8 cellular contexts compared by ENCODE assay signal in the genomic region with DNA sequence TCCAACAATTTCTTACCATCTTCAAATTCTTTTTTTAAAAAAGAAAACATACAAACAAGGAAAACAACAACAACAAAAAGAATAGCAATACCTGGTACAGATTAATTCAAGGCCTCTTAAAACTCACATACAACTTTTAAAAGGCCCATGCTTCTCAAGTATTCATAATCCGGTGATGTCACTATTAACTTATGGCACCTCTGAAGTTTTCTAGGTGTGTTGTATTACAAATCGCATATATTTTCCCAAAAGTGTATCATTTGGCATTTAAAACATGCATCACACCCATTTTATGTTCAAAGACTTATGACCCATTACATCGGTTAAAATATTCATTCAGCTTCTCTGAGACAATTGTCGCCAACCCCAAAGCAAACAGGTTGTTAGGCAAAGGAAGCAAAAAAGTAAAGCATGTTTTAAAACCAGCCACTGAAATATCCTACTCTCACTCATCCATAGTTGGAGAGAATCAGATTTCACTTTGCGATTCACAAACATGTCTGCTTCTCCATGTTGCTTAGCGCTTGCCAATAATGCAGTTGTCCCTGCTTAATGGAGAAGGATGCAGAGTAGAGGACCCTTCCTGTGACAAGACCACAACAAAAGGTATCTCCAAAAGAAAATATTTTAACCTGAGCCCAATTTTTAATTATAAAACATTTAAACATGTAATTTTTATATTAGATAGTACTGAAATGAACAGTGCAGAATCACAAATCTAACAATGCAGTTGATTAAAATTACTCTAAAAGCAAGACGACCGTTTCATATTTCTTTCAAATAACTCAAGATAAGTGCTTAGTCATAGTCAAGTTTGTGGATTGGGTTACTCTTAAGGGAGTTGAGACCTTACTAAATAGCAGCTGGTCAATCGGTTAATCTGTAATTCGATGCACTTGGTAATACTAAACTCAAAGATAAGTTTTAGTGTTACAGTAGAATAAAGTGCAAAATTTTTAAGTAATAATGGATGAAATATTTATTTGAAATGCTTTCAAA. TPM values are rescaled to one million over a fixed set of nuclear protein-coding genes. Genes with fewer than 3 reads are reported as not detected.
A peak's percentile ranks its signal among the peaks of the same experiment; 100 is the strongest.
DNase-seq lines count a peak whose midpoint lies in the region; ATAC-seq, FAIRE-seq and TF ChIP-seq lines count a peak whose summit lies in the region.

No MANE protein-coding gene starts in this region.

- intact Hi-C loops in ovary (cut with DNase I), result loop anchor here in 2 of 4 donors (5.0 to 10.0 kb wide), 3 partner anchors 50 to 410 kb away; a partner anchor contains a TSS

- WGBS in ovary, 3 donors, result 4 to 14% (median 9%) methylated on average over 10 of the region's 10 CpGs

- TF ChIP-seq POLR2A in GM12891 (IDR thresholded peaks at IDR 0.05; ENCODE audit: low read depth, low read length) (no peak), ovary (IDR thresholded peaks at IDR 0.05) (no peak)

- H3K36me3 ChIP-seq in SJSA1 (peaks cover 59% of the 10 kb centered on the region), ovary (no peaks in the 10 kb centered on the region)

- H3K9me3 ChIP-seq in SJSA1 (replicated peaks), result no peaks in the 10 kb centered on the region
- no peaks in the 10 kb centered on the region for H3K9me3 ChIP-seq in ovary

- DNase-seq in GM12891 (ENCODE audit: insufficient read length, low spot score) (no peak), SJSA1 (ENCODE audit: low read depth in 1 of 2, low spot score in 2 of 2) (peak; percentile 30 to 33), epithelial cell of prostate (ENCODE audit: low read depth, low spot score) (no peak), ovary (no peak), 8988T (no peak)

- H3K4me1 ChIP-seq in SJSA1 (replicated peaks) (peaks cover 19% of the 10 kb centered on the region), ovary (ENCODE audit: insufficient read depth) (peaks cover 5% of the 10 kb centered on the region)

- H3K27ac ChIP-seq in SJSA1 (peak overlapping the region; percentile 100), epithelial cell of prostate (peak overlapping the region; percentile 96), ovary (no peak overlapping the region)

- no peak for TF ChIP-seq EP300 in ovary (IDR thresholded peaks at IDR 0.05)

- FAIRE-seq in A204.1 (lab: Jason Lieb, UNC) (peak; percentile 40), GM12891 (lab: Jason Lieb, UNC) (peak; percentile 40)

- H3K4me3 ChIP-seq in SJSA1 (peak overlapping the region; percentile 89), ovary (peak overlapping the region; percentile 90)

- no peak for TF ChIP-seq CTCF in ovary (IDR thresholded peaks at IDR 0.05)

- H3K27me3 ChIP-seq in SJSA1 (replicated peaks) (no peaks in the 10 kb centered on the region), ovary (no peaks in the 10 kb centered on the region)

- ATAC-seq in GM21423 (IDR thresholded peaks at IDR 0.05; ENCODE audit: unreplicated experiment) (no peak), HG03342 (IDR thresholded peaks at IDR 0.05; ENCODE audit: unreplicated experiment) (no peak)

TF ChIP-seq in GM12891, 5 proteins besides CTCF, POLR2A, EP300 and RAD21:
- no peak for TF ChIP-seq POU2F2 (IDR thresholded peaks at IDR 0.05; ENCODE audit: low read depth, low read length)
- no peak for TF ChIP-seq POLR2AphosphoS5 (IDR thresholded peaks at IDR 0.05; ENCODE audit: low read depth, low read length)
- no peak for TF ChIP-seq TAF1 (IDR thresholded peaks at IDR 0.05; ENCODE audit: low read depth, low read length)
- TF ChIP-seq SPI1 (IDR thresholded peaks at IDR 0.05; ENCODE audit: low read depth, low read length), result no peak
- TF ChIP-seq PAX5 (IDR thresholded peaks at IDR 0.05; ENCODE audit: insufficient read depth, low read length, severe bottlenecking), result no peak

RNA-seq across cellular contexts. Expression of a gene that starts 1.6 kb away (rescaled TPM):
- polyA plus RNA-seq in GM12891 (2012; ENCODE audit: low read depth, missing spikeins), result 424 TPM
- total RNA-seq in SJSA1 (2014; rRNA removed; shearing (Covaris generic)), result 636 and 814 TPM in 2 replicates
- 100 to 1,000 TPM; 263 to 464 (median 361) TPM for total RNA-seq in ovary
- 1,000 to 10,000 TPM in 1 of 2 donors, 100 to 1,000 TPM in 1; 751 to 1,077 TPM for polyA plus RNA-seq in ovary

RNA-seq across cellular contexts. Expression of a gene that starts 50.7 kb away (rescaled TPM):
- polyA plus RNA-seq in GM12891 (2012; ENCODE audit: low read depth, missing spikeins), result 92.3 TPM
- total RNA-seq in SJSA1 (2014; rRNA removed; shearing (Covaris generic)), result 445 and 446 TPM in 2 replicates
- 100 to 1,000 TPM in 2 of 7 donors, 10 to 100 TPM in 5; 76.1 to 142 (median 91.6) TPM for total RNA-seq in ovary
- 10 to 100 TPM; 28.0 to 81.7 TPM for polyA plus RNA-seq in ovary

Comparison
In these comparisons a context has a peak if more than half of its experiments do, and no peak if none do; other contexts are left out.
1. DNase-seq: peak in SJSA1 (2 of 2); none in GM12891 (single experiment), epithelial cell of prostate (single experiment), ovary (0 of 5) and 8988T (single experiment).
2. H3K27ac ChIP-seq: peak in SJSA1 (single experiment) and epithelial cell of prostate (single experiment); none in ovary (0 of 2).